8 cellular contexts compared by ENCODE assay signal in genomic region chr20:33859157-33859695, GRCh38. TPM values are rescaled to one million over a fixed set of nuclear protein-coding genes. Genes with fewer than 3 reads are reported as not detected.
DNase-seq lines count a peak whose midpoint lies in the region; ATAC-seq, FAIRE-seq and TF ChIP-seq lines count a peak whose summit lies in the region.

No MANE protein-coding gene starts in this region.

- peak in 3 of 5 donors; percentile 20 to 58 (median 21) for DNase-seq in CD8-positive, alpha-beta memory T cell
- DNase-seq in activated CD4-positive, alpha-beta T cell treated with anti-CD3 and anti-CD28 coated beads, Interleukin-2, amount 10 ng/mL, durations not matched to agents 7 days and 5 days: peak; percentile 80
- DNase-seq in right lobe of liver (no peak), urothelium cell line (ENCODE audit: low spot score) (no peak), hepatocyte (ENCODE audit: low spot score) (no peak)

- TF ChIP-seq POLR2A in right lobe of liver (IDR thresholded peaks at IDR 0.05): no peak

- peaks cover 8% of the 10 kb centered on the region for H3K36me3 ChIP-seq in CD8-positive, alpha-beta memory T cell (ENCODE audit: insufficient read depth, low read length)
- H3K36me3 ChIP-seq in HEK293 (ENCODE audit: control insufficient read depth in 2 of 2, insufficient read depth in 1 of 2, low read length in 2 of 2) (peaks cover 0 to 15% of the 10 kb centered on the region in 2 experiments; a peak in 1 of 3 replicates), right lobe of liver (peaks cover 0 to 8% (median 5%) of the 10 kb centered on the region in 4 donors), hepatocyte (replicated peaks; ENCODE audit: insufficient read depth, low read depth) (no peaks in the 10 kb centered on the region)

- H3K9me3 ChIP-seq in CD8-positive, alpha-beta memory T cell (ENCODE audit: low read length): no peaks in the 10 kb centered on the region
- H3K9me3 ChIP-seq in HEK293 (ENCODE audit: control insufficient read depth, insufficient read depth, low read depth, low read length) (no peaks in the 10 kb centered on the region), right lobe of liver (no peaks in the 10 kb centered on the region), hepatocyte (ENCODE audit: low read depth) (no peaks in the 10 kb centered on the region)

- peaks cover 0 to 5% of the 10 kb centered on the region in 2 donors for H3K27me3 Mint-ChIP-seq in CD8-positive, alpha-beta memory T cell
- no peaks in the 10 kb centered on the region for H3K27me3 Mint-ChIP-seq in activated CD4-positive, alpha-beta T cell treated with anti-CD3 and anti-CD28 coated beads, Interleukin-2, amount 10 ng/mL, durations not matched to agents 7 days and 5 days

- CTCF ChIA-PET in CD8-positive, alpha-beta memory T cell (lab: Charles Lee): interaction anchor here (0.9 to 1.8 kb wide), 3 partner anchors 14 to 67 kb away, joined by 3 to 4 read pairs (median 3); no protein-coding TSS in a partner anchor
- CTCF ChIA-PET in HEK293 (lab: Yijun Ruan, JAX): interaction anchor here (2.1 to 5.9 kb wide), 2 partner anchors 67 to 210 kb away, joined by 5 to 43 read pairs; no protein-coding TSS in a partner anchor
- CTCF ChIA-PET in activated CD4-positive, alpha-beta T cell treated with anti-CD3 and anti-CD28 coated beads, Interleukin-2, amount 10 ng/mL, durations not matched to agents 7 days and 5 days (lab: Charles Lee): interaction anchor here (2.1 kb wide), 1 partner anchor 67 kb away, joined by 5 read pairs; no protein-coding TSS in a partner anchor

- H3K4me3 ChIP-seq in CD8-positive, alpha-beta memory T cell (ENCODE audit: low read length): peak overlapping the region; percentile 34
- H3K4me3 ChIP-seq in HEK293 (ENCODE audit: low read depth, low read length) (no peak overlapping the region), right lobe of liver (no peak overlapping the region), hepatocyte (no peak overlapping the region)

- no peaks in the 10 kb centered on the region for H3K9me3 Mint-ChIP-seq in CD8-positive, alpha-beta memory T cell
- no peaks in the 10 kb centered on the region for H3K9me3 Mint-ChIP-seq in activated CD4-positive, alpha-beta T cell treated with anti-CD3 and anti-CD28 coated beads, Interleukin-2, amount 10 ng/mL, durations not matched to agents 7 days and 5 days

- no peak overlapping the region for H3K27ac ChIP-seq in CD8-positive, alpha-beta memory T cell (ENCODE audit: low read depth, low read length)
- no peak overlapping the region for H3K27ac ChIP-seq in HEK293 (ENCODE audit: extremely low read depth, low read depth, low read length)
- H3K27ac ChIP-seq in right lobe of liver: no peak overlapping the region
- no peak overlapping the region for H3K27ac ChIP-seq in hepatocyte

- H3K4me1 ChIP-seq in CD8-positive, alpha-beta memory T cell (ENCODE audit: insufficient read depth, low read length): peaks cover 29% of the 10 kb centered on the region
- no peaks in the 10 kb centered on the region for H3K4me1 ChIP-seq in HEK293 (ENCODE audit: control insufficient read depth, insufficient read depth, low read length)
- H3K4me1 ChIP-seq in right lobe of liver: no peaks in the 10 kb centered on the region
- no peaks in the 10 kb centered on the region for H3K4me1 ChIP-seq in hepatocyte (ENCODE audit: insufficient read depth)

- intact Hi-C loops in right lobe of liver (cut with DNase I): no loop called here

- H4K20me1 ChIP-seq in hepatocyte (ENCODE audit: insufficient read depth, poor library complexity, severe bottlenecking): no peaks in the 10 kb centered on the region

- FAIRE-seq in urothelium cell line (lab: Jason Lieb, UNC): no peak

- H3K27me3 ChIP-seq in CD8-positive, alpha-beta memory T cell (ENCODE audit: insufficient read depth, low read length, poor library complexity, severe bottlenecking): no peaks in the 10 kb centered on the region
- H3K27me3 ChIP-seq in right lobe of liver (no peaks in the 10 kb centered on the region), hepatocyte (no peaks in the 10 kb centered on the region)

- H3K27ac Mint-ChIP-seq in CD8-positive, alpha-beta memory T cell: peak overlapping the region; percentile 15 to 94 (median 88)
- H3K27ac Mint-ChIP-seq in activated CD4-positive, alpha-beta T cell treated with anti-CD3 and anti-CD28 coated beads, Interleukin-2, amount 10 ng/mL, durations not matched to agents 7 days and 5 days: peak overlapping the region; percentile 91

- POLR2A ChIA-PET in CD8-positive, alpha-beta memory T cell (lab: Charles Lee): interaction anchor here (0.6 to 2.3 kb wide), 5 partner anchors 48 to 253 kb away, joined by 3 to 13 read pairs (median 4); partner anchors contain the start of genes CHMP4B and EIF2S2
- POLR2A ChIA-PET in HEK293 (lab: Yijun Ruan, JAX): no interaction called here
- POLR2A ChIA-PET in activated CD4-positive, alpha-beta T cell treated with anti-CD3 and anti-CD28 coated beads, Interleukin-2, amount 10 ng/mL, durations not matched to agents 7 days and 5 days (lab: Charles Lee): interaction anchor here (0.8 to 1.8 kb wide), 3 partner anchors 46 to 127 kb away, joined by 4 to 5 read pairs (median 4); partner anchors contain the start of gene CHMP4B

- H3K4me3 Mint-ChIP-seq in CD8-positive, alpha-beta memory T cell: peak overlapping the region in 5 of 7 donors; percentile 40 to 73 (median 67)
- H3K4me3 Mint-ChIP-seq in activated CD4-positive, alpha-beta T cell treated with anti-CD3 and anti-CD28 coated beads, Interleukin-2, amount 10 ng/mL, durations not matched to agents 7 days and 5 days: peak overlapping the region; percentile 51

- H2AFZ ChIP-seq in hepatocyte: no peak overlapping the region

- no peak overlapping the region for H3K4me2 ChIP-seq in hepatocyte

- ATAC-seq in right lobe of liver (peak; percentile 23 to 58 (median 32)), HG03521 (IDR thresholded peaks at IDR 0.05; ENCODE audit: unreplicated experiment) (no peak), GM19452 (IDR thresholded peaks at IDR 0.05; ENCODE audit: unreplicated experiment) (no peak)

- H3K36me3 Mint-ChIP-seq in CD8-positive, alpha-beta memory T cell: peaks cover 1 to 37% (median 8%) of the 10 kb centered on the region in 3 donors
- peaks cover 52% of the 10 kb centered on the region for H3K36me3 Mint-ChIP-seq in activated CD4-positive, alpha-beta T cell treated with anti-CD3 and anti-CD28 coated beads, Interleukin-2, amount 10 ng/mL, durations not matched to agents 7 days and 5 days (ENCODE audit: low read depth)

- H3K9me2 ChIP-seq in hepatocyte (replicated peaks; ENCODE audit: insufficient read depth): no peaks in the 10 kb centered on the region

- TF ChIP-seq CTCF in HEK293 (tag by site-specific recombination; IDR thresholded peaks at IDR 0.05) (no peak), right lobe of liver (IDR thresholded peaks at IDR 0.05) (no peak), hepatocyte (IDR thresholded peaks at IDR 0.05; ENCODE audit: poor library complexity) (no peak)

- 54% methylated on average over 2 of the region's 12 CpGs for WGBS in right lobe of liver (ENCODE audit: insufficient coverage, low coverage, low lambda C conversion rate, missing lambda C conversion rate)
- WGBS in hepatocyte (ENCODE audit: low lambda C conversion rate, missing lambda C conversion rate): 79% methylated on average over 12 of the region's 12 CpGs

- peaks cover 23 to 35% (median 28%) of the 10 kb centered on the region in 3 donors for H3K4me1 Mint-ChIP-seq in CD8-positive, alpha-beta memory T cell
- peaks cover 76% of the 10 kb centered on the region for H3K4me1 Mint-ChIP-seq in activated CD4-positive, alpha-beta T cell treated with anti-CD3 and anti-CD28 coated beads, Interleukin-2, amount 10 ng/mL, durations not matched to agents 7 days and 5 days

- H3K79me2 ChIP-seq in hepatocyte: no peaks in the 10 kb centered on the region

TF ChIP-seq in HEK293, 187 proteins besides CTCF, POLR2A, EP300 and RAD21 (continues in another document):
- TF ChIP-seq SP7 (tag by site-specific recombination; IDR thresholded peaks at IDR 0.05) (peak; percentile 45; the same call in 1 of the 2 replicates), ZXDB (tag by site-specific recombination; IDR thresholded peaks at IDR 0.05) (no peak), GLIS1 (tag by site-specific recombination; IDR thresholded peaks at IDR 0.05) (peak; percentile 63), SETDB1 (IDR thresholded peaks at IDR 0.05; ENCODE audit: insufficient read length, low read length) (no peak), KLF8 (tag by site-specific recombination; IDR thresholded peaks at IDR 0.05) (no peak), ZNF274 (IDR thresholded peaks at IDR 0.05; ENCODE audit: low read length) (no peak), ZNF274 (tag by site-specific recombination; IDR thresholded peaks at IDR 0.05; ENCODE audit: borderline replicate concordance) (no peak), ZSCAN30 (tag by site-specific recombination; IDR thresholded peaks at IDR 0.05) (no peak), KLF17 (tag by site-specific recombination; IDR thresholded peaks at IDR 0.05) (no peak), ZBTB8A (tag by site-specific recombination; IDR thresholded peaks at IDR 0.05) (no peak), ZIC2 (tag by site-specific recombination; IDR thresholded peaks at IDR 0.05) (peak; percentile 43; the same call in 1 of the 2 replicates), ZNF394 (tag by site-specific recombination; IDR thresholded peaks at IDR 0.05; ENCODE audit: borderline replicate concordance) (peak; percentile 51; the same call in 1 of the 2 replicates), ZNF791 (tag by site-specific recombination; IDR thresholded peaks at IDR 0.05) (no peak), ZNF341 (tag by site-specific recombination; IDR thresholded peaks at IDR 0.05; ENCODE audit: low read depth) (no peak)

RNA-seq across cellular contexts. Expression of gene CHMP4B, which starts 48.1 kb away (rescaled TPM):
- 10 to 100 TPM; 78.3 to 79.9 TPM for total RNA-seq in CD8-positive, alpha-beta memory T cell
- polyA plus RNA-seq in CD8-positive, alpha-beta memory T cell: 5.7 TPM
- total RNA-seq in activated CD4-positive, alpha-beta T cell treated with anti-CD3 and anti-CD28 coated beads, Interleukin-2, amount 10 ng/mL, durations not matched to agents 7 days and 5 days: 100 to 1,000 TPM; 105 to 108 TPM
- 10 to 100 TPM; 21.0 to 40.8 (median 28.3) TPM for total RNA-seq in right lobe of liver
- 95.1 and 101 TPM in 2 replicates for total RNA-seq in hepatocyte
- 7.3 and 8.1 TPM in 2 replicates for polyA plus RNA-seq in hepatocyte

Comparison
In these comparisons a context has a peak if more than half of its experiments do, and no peak if none do; other contexts are left out.
1. DNase-seq: peak in CD8-positive, alpha-beta memory T cell (3 of 5) and activated CD4-positive, alpha-beta T cell treated with anti-CD3 and anti-CD28 coated beads, Interleukin-2, amount 10 ng/mL, durations not matched to agents 7 days and 5 days (single experiment); none in right lobe of liver (0 of 3), urothelium cell line (single experiment) and hepatocyte (single experiment).
2. ATAC-seq: peak in right lobe of liver (4 of 4); none in HG03521 (single experiment) and GM19452 (single experiment).